In genomic region chr12:131066207-131066885, GRCh38 we compare ENCODE assay signal across 24 cellular contexts.
DNase-seq lines count a peak whose midpoint lies in the region; ATAC-seq and TF ChIP-seq lines count a peak whose summit lies in the region.
"Had no signal": no experiment of that assay in that cellular context is flagged by ENCODE, and none has a peak within 500 bp of the region (broad histone marks: within the 10 kb centered on the region; RNA-seq: fewer than 3 reads in every experiment).

No MANE protein-coding gene starts in this region.

- peaks cover 0 to 11% of the 10 kb centered on the region in 2 donors for H3K9me3 Mint-ChIP-seq in stimulated activated naive CD8-positive, alpha-beta T cell treated with anti-CD3 and anti-CD28 coated beads, Interleukin-15, amount 100 ng/mL, for 72 hours
- peaks cover under 1% of the 10 kb centered on the region for H3K9me3 Mint-ChIP-seq in Calu3 (ENCODE audit: low read depth, unreplicated experiment)
- H3K9me3 Mint-ChIP-seq: T-helper 1 cell treated with Interleukin-12 subunit alpha and Interleukin-12 subunit beta and Interleukin-4 antibody, amounts not matched to agents 30 μg/mL and 1 μg/mL, for 36 hours had no signal

- no peak overlapping the region for H2AFZ ChIP-seq in osteoblast (ENCODE audit: low read length)

- H3K27ac ChIP-seq in left ventricle myocardium inferior (replicated peaks): no peak overlapping the region
- H3K27ac ChIP-seq in osteoblast (ENCODE audit: low read depth, low read length): no peak overlapping the region
- H3K27ac ChIP-seq in aorta (ENCODE audit: low read depth in 1 of 2, low read length in 2 of 2): no peak overlapping the region
- H3K27ac ChIP-seq: epithelial cell of prostate, neutrophil, psoas muscle, RWPE1 had no signal

- TF ChIP-seq CTCF in left ventricle myocardium inferior (IDR thresholded peaks at IDR 0.05; ENCODE audit: borderline replicate concordance) (no peak), osteoblast (IDR thresholded peaks at IDR 0.05; ENCODE audit: extremely low read depth, low read depth, low read length) (no peak), Calu3 (IDR thresholded peaks at IDR 0.05; ENCODE audit: unreplicated experiment) (no peak)

- no peak for DNase-seq in stimulated activated naive CD8-positive, alpha-beta T cell treated with anti-CD3 and anti-CD28 coated beads, Interleukin-15, amount 100 ng/mL, for 72 hours
- no peak for DNase-seq in stimulated activated naive CD8-positive, alpha-beta T cell treated with anti-CD3 and anti-CD28 coated beads, Interleukin-15, Interleukin-2, amounts not matched to agents 100 U/mL and 50 U/mL, for 24 hours
- peak; percentile 18 for DNase-seq in left ventricle myocardium inferior
- peak; percentile 36 for DNase-seq in osteoblast (ENCODE audit: insufficient read length, low spot score, missing footprints)
- DNase-seq in aorta: peak; percentile 41 to 74
- DNase-seq in cerebellar nuclear complex (lab: John Stamatoyannopoulos, UW): no peak
- DNase-seq in Calu3: no peak
- DNase-seq: activated CD4-positive, alpha-beta T cell treated with anti-CD3 and anti-CD28 coated beads for 36 hours; activated CD8-positive, alpha-beta T cell treated with anti-CD3 and anti-CD28 coated beads, Interleukin-2, amount 10 ng/mL, durations not matched to agents 7 days and 5 days; activated gamma-delta T cell; Caco-2; DMS79 treated with DMSO at 0.1 percent for 48 hours; GF-D8; kidney glomerular epithelial cell; mesenchymal stem cell; NCI-H1436; SK-N-SH had no signal

- no peaks in the 10 kb centered on the region for H3K9me3 ChIP-seq in left ventricle myocardium inferior (replicated peaks)
- no peaks in the 10 kb centered on the region for H3K9me3 ChIP-seq in osteoblast (ENCODE audit: low read depth, low read length)
- H3K9me3 ChIP-seq in aorta (ENCODE audit: control insufficient read depth, low read length): no peaks in the 10 kb centered on the region
- H3K9me3 ChIP-seq: Caco-2, neutrophil, psoas muscle, SK-N-SH had no signal

- peak; percentile 33 for ATAC-seq in stimulated activated naive CD8-positive, alpha-beta T cell treated with anti-CD3 and anti-CD28 coated beads, Interleukin-15, amount 100 ng/mL, for 72 hours
- no peak for ATAC-seq in stimulated activated naive CD8-positive, alpha-beta T cell treated with anti-CD3 and anti-CD28 coated beads, Interleukin-15, Interleukin-2, amounts not matched to agents 100 U/mL and 50 U/mL, for 24 hours
- peak; percentile 27 for ATAC-seq in aorta (ENCODE audit: low FRiP score)
- no peak for ATAC-seq in GM21529 (IDR thresholded peaks at IDR 0.05; ENCODE audit: unreplicated experiment)
- ATAC-seq: activated CD4-positive, alpha-beta T cell treated with anti-CD3 and anti-CD28 coated beads for 36 hours; activated CD8-positive, alpha-beta T cell treated with anti-CD3 and anti-CD28 coated beads, Interleukin-2, amount 10 ng/mL, durations not matched to agents 7 days and 5 days; HCT116 had no signal

- H3K36me3 Mint-ChIP-seq in Calu3 (ENCODE audit: insufficient read depth, unreplicated experiment): no peaks in the 10 kb centered on the region

- H3K4me1 Mint-ChIP-seq in stimulated activated naive CD8-positive, alpha-beta T cell treated with anti-CD3 and anti-CD28 coated beads, Interleukin-15, amount 100 ng/mL, for 72 hours: no peaks in the 10 kb centered on the region
- no peaks in the 10 kb centered on the region for H3K4me1 Mint-ChIP-seq in Calu3 (ENCODE audit: low read depth, unreplicated experiment)
- H3K4me1 Mint-ChIP-seq: activated CD4-positive, alpha-beta T cell treated with anti-CD3 and anti-CD28 coated beads for 36 hours had no signal

- peaks cover 5% of the 10 kb centered on the region for H3K36me3 ChIP-seq in left ventricle myocardium inferior
- H3K36me3 ChIP-seq in osteoblast (ENCODE audit: insufficient read depth, low read length): no peaks in the 10 kb centered on the region
- no peaks in the 10 kb centered on the region for H3K36me3 ChIP-seq in aorta (ENCODE audit: control insufficient read depth in 1 of 2, insufficient read depth in 2 of 2, low read length in 1 of 2)
- H3K36me3 ChIP-seq: neutrophil had no signal

- WGBS in aorta, 2 donors: 89 to 91% methylated on average over 27 of the region's 27 CpGs

- no peak overlapping the region for H3K4me2 ChIP-seq in osteoblast (ENCODE audit: insufficient read depth, low read length)
- H3K4me2 ChIP-seq: SK-N-SH had no signal

- H3K27me3 ChIP-seq in left ventricle myocardium inferior (ENCODE audit: low read depth) (no peaks in the 10 kb centered on the region), osteoblast (ENCODE audit: insufficient read depth, low read length) (no peaks in the 10 kb centered on the region), aorta (ENCODE audit: control insufficient read depth in 1 of 2, insufficient read depth in 2 of 2, low read length in 1 of 2) (no peaks in the 10 kb centered on the region)

- intact Hi-C loops in left ventricle myocardium inferior (cut with micrococcal nuclease): no loop called here
- intact Hi-C loops in aorta (cut with DNase I): no loop called here
- intact Hi-C loops in Calu3 (cut with micrococcal nuclease; ENCODE audit: unreplicated experiment): no loop called here

- no peaks in the 10 kb centered on the region for H3K79me2 ChIP-seq in osteoblast (ENCODE audit: insufficient read depth, low read length)

- no TSS peak for BruUV-seq in Calu3 (replicated peaks; lab: Mats Ljungman, UMichigan)

- no peak overlapping the region for H3K27ac Mint-ChIP-seq in stimulated activated naive CD8-positive, alpha-beta T cell treated with anti-CD3 and anti-CD28 coated beads, Interleukin-15, amount 100 ng/mL, for 72 hours
- no peak overlapping the region for H3K27ac Mint-ChIP-seq in Calu3 (ENCODE audit: unreplicated experiment)
- H3K27ac Mint-ChIP-seq: activated CD4-positive, alpha-beta T cell treated with anti-CD3 and anti-CD28 coated beads for 36 hours; activated CD8-positive, alpha-beta T cell treated with anti-CD3 and anti-CD28 coated beads, Interleukin-2, amount 10 ng/mL, durations not matched to agents 7 days and 5 days; T-helper 1 cell treated with Interleukin-12 subunit alpha and Interleukin-12 subunit beta and Interleukin-4 antibody, amounts not matched to agents 30 μg/mL and 1 μg/mL, for 36 hours had no signal

- H3K4me3 ChIP-seq in left ventricle myocardium inferior (no peak overlapping the region), osteoblast (ENCODE audit: insufficient read depth, low read length) (no peak overlapping the region), aorta (ENCODE audit: low read length in 2 of 2) (no peak overlapping the region)
- H3K4me3 ChIP-seq: psoas muscle had no signal

- H3K4me1 ChIP-seq in left ventricle myocardium inferior (peaks cover 47% of the 10 kb centered on the region), osteoblast (ENCODE audit: insufficient read depth, low read length) (no peaks in the 10 kb centered on the region), aorta (ENCODE audit: control insufficient read depth in 1 of 2, insufficient read depth in 2 of 2, low read length in 2 of 2) (no peaks in the 10 kb centered on the region)
- H3K4me1 ChIP-seq: Caco-2, psoas muscle had no signal

- peaks cover 23% of the 10 kb centered on the region for H3K27me3 Mint-ChIP-seq in stimulated activated naive CD8-positive, alpha-beta T cell treated with anti-CD3 and anti-CD28 coated beads, Interleukin-15, amount 100 ng/mL, for 72 hours
- H3K27me3 Mint-ChIP-seq in Calu3 (ENCODE audit: unreplicated experiment): peaks cover 54% of the 10 kb centered on the region

- CTCF ChIA-PET in Calu3 (lab: Charles Lee): no interaction called here

- H4K20me1 ChIP-seq in osteoblast (ENCODE audit: insufficient read depth, low read length): no peaks in the 10 kb centered on the region

- H3K4me3 Mint-ChIP-seq in stimulated activated naive CD8-positive, alpha-beta T cell treated with anti-CD3 and anti-CD28 coated beads, Interleukin-15, amount 100 ng/mL, for 72 hours: no peak overlapping the region
- no peak overlapping the region for H3K4me3 Mint-ChIP-seq in Calu3 (ENCODE audit: low read depth, unreplicated experiment)
- H3K4me3 Mint-ChIP-seq: activated CD4-positive, alpha-beta T cell treated with anti-CD3 and anti-CD28 coated beads for 36 hours; activated CD8-positive, alpha-beta T cell treated with anti-CD3 and anti-CD28 coated beads, Interleukin-2, amount 10 ng/mL, durations not matched to agents 7 days and 5 days; T-helper 1 cell treated with Interleukin-12 subunit alpha and Interleukin-12 subunit beta and Interleukin-4 antibody, amounts not matched to agents 30 μg/mL and 1 μg/mL, for 36 hours had no signal

Comparison
In these comparisons a context has a peak if more than half of its experiments do, and no peak if none do; other contexts are left out.
1. ATAC-seq: peak in stimulated activated naive CD8-positive, alpha-beta T cell treated with anti-CD3 and anti-CD28 coated beads, Interleukin-15, amount 100 ng/mL, for 72 hours (single experiment) and aorta (single experiment); none in stimulated activated naive CD8-positive, alpha-beta T cell treated with anti-CD3 and anti-CD28 coated beads, Interleukin-15, Interleukin-2, amounts not matched to agents 100 U/mL and 50 U/mL, for 24 hours (single experiment) and GM21529 (single experiment).
2. DNase-seq: peak in left ventricle myocardium inferior (single experiment), osteoblast (single experiment) and aorta (2 of 2); none in stimulated activated naive CD8-positive, alpha-beta T cell treated with anti-CD3 and anti-CD28 coated beads, Interleukin-15, amount 100 ng/mL, for 72 hours (0 of 2), stimulated activated naive CD8-positive, alpha-beta T cell treated with anti-CD3 and anti-CD28 coated beads, Interleukin-15, Interleukin-2, amounts not matched to agents 100 U/mL and 50 U/mL, for 24 hours (single experiment), cerebellar nuclear complex (0 of 2) and Calu3 (single experiment).